ENCODE assay signal across 8 cellular contexts in the genomic region with DNA sequence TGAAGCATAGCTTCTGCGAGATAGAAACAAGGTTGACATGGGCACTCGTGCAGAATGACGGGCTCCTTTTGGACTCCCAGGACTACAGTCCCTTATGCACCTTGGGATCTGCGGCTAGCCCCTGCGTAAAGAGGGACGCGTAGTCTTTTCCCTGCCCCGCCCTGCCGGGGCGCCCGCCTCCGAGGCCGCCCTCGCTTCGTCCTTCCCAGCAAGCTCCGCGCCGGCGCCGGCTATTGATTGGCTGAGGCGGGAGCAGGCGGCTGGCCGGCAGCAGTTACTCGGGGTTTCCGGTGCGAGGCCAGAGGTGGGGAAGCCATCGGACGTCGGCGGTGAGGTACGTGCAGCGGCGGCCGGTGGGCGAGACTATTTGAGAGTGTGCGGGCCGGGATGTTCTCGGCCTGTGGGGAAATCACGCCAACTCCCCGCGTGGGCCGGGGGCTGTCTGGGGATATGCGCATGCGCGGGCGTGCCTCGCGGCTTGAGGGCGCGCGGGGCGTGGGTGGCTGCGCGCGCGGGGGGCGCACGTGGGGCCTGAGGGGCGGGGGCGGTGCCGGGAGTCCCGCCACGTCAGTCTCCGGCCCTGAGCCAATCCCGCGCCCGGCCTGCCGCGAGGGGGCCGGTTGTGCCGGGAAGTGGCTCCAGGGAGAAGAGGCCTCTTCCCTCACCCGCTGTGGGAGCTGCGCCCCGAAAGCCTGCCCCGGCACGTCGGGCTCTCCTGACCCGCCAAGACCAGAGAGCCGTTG. TPM values are rescaled to one million over a fixed set of nuclear protein-coding genes. Genes with fewer than 3 reads are reported as not detected.
A peak's percentile ranks its signal among the peaks of the same experiment; 100 is the strongest.
DNase-seq lines count a peak whose midpoint lies in the region; ATAC-seq and TF ChIP-seq lines count a peak whose summit lies in the region.

Gene TXLNA (plus strand): TSS at position 233 of the 743 bp plus-strand sequence. CDS start 671 bp downstream, outside the sequence.

- intact Hi-C loops in adrenal gland (cut with DNase I) = no loop called here
- intact Hi-C loops in heart right ventricle (cut with DNase I) = loop anchor here in 3 of 10 donors (2.0 to 10.0 kb wide), 3 partner anchors 33 to 72 kb away; partner anchors contain the start of gene KPNA6 (in 1 of the 3)
- intact Hi-C loops in prostate gland (cut with DNase I) = loop anchor here (5.0 kb wide), 1 partner anchor 63 kb away; no protein-coding TSS in a partner anchor

- DNase-seq in NCI-H1436 treated with DMSO at 0.1 percent for 48 hours (lab: John Stamatoyannopoulos, UW) = peak; percentile 35
- DNase-seq in T-helper 1 cell = peak; percentile 77 to 93 (median 83)
- DNase-seq in adrenal gland = peak; percentile 93 to 97 (median 95)
- DNase-seq in heart right ventricle = peak; percentile 94 to 96
- peak; percentile 90 for DNase-seq in prostate gland (ENCODE audit: low spot score)
- peak; percentile 94 for DNase-seq in ureter (ENCODE audit: low spot score)

- 0 to 1% (median 0%) methylated on average over 23 to 79 of the region's 79 CpGs for WGBS in adrenal gland, 4 donors
- 0 to 1% methylated on average over 79 of the region's 79 CpGs for WGBS in heart right ventricle, 2 donors
- under 1% methylated on average over 42 of the region's 79 CpGs for WGBS in prostate gland

- H3K9me3 ChIP-seq in adrenal gland (replicated peaks in 1 of 3) (no peaks in the 10 kb centered on the region), heart right ventricle (no peaks in the 10 kb centered on the region), prostate gland (no peaks in the 10 kb centered on the region)

- H3K27ac ChIP-seq in adrenal gland = peak within 1 kb of the TSS; percentile 65 to 98 (median 96)
- peak within 1 kb of the TSS; percentile 59 to 98 (median 96) for H3K27ac ChIP-seq in heart right ventricle
- H3K27ac ChIP-seq in prostate gland = peak within 1 kb of the TSS; percentile 87 to 89

- H3K4me3 ChIP-seq in GM12875 (ENCODE audit: low read depth, low read length) (peak within 1 kb of the TSS; percentile 87), adrenal gland (peak within 1 kb of the TSS in 3 of 4 donors; percentile 62 to 73 (median 66)), heart right ventricle (peak within 1 kb of the TSS; percentile 42 to 80 (median 75)), prostate gland (peak within 1 kb of the TSS; percentile 57 to 59)

- H3K36me3 ChIP-seq in adrenal gland (replicated peaks in 1 of 2) (peaks cover 0 to 30% of the 10 kb centered on the region in 2 donors), heart right ventricle (peaks cover 0 to 51% (median 9%) of the 10 kb centered on the region in 9 donors), prostate gland (no peaks in the 10 kb centered on the region)

- H3K4me1 ChIP-seq in adrenal gland (replicated peaks in 1 of 2) (peaks cover 21 to 46% of the 10 kb centered on the region in 2 donors), heart right ventricle (peaks cover 3 to 55% (median 33%) of the 10 kb centered on the region in 9 donors), prostate gland (replicated peaks) (no peaks in the 10 kb centered on the region)

- H3K27me3 ChIP-seq in adrenal gland (no peaks in the 10 kb centered on the region), heart right ventricle (no peaks in the 10 kb centered on the region), prostate gland (replicated peaks; ENCODE audit: insufficient read depth) (no peaks in the 10 kb centered on the region)

- no peak for TF ChIP-seq CTCF in GM12875 (IDR thresholded peaks at IDR 0.05; ENCODE audit: borderline replicate concordance, insufficient read depth, low read depth, low read length)
- peak in 3 of 6 experiments; percentile 15 to 27 (median 20) for TF ChIP-seq CTCF in adrenal gland (IDR thresholded peaks at IDR 0.05)
- TF ChIP-seq CTCF in heart right ventricle (IDR thresholded peaks at IDR 0.05) = peak in 4 of 9 donors; percentile 18 to 44 (median 34)
- peak in 2 of 4 experiments; percentile 7 to 16 for TF ChIP-seq CTCF in prostate gland (IDR thresholded peaks at IDR 0.05)

- peak; percentile 90 for ATAC-seq in HG02798 (IDR thresholded peaks at IDR 0.05; ENCODE audit: poor library complexity, unreplicated experiment)
- ATAC-seq in heart right ventricle = peak; percentile 94 to 97 (median 96)

- TF ChIP-seq POLR2A in adrenal gland (IDR thresholded peaks at IDR 0.05) (peak; percentile 64 to 67), prostate gland (IDR thresholded peaks at IDR 0.05) (peak; percentile 41)

RNA-seq across cellular contexts. Expression of gene TXLNA, which starts in this region (rescaled TPM):
- total RNA-seq in adrenal gland (10 to 100 TPM; 57.5 to 97.4 (median 68.3) TPM), heart right ventricle (10 to 100 TPM; 13.7 to 28.9 (median 17.3) TPM), prostate gland (10 to 100 TPM; 49.6 to 70.8 TPM), ureter (59.6 TPM)
- polyA plus RNA-seq in adrenal gland (10 to 100 TPM; 14.9 to 51.0 (median 25.7) TPM), heart right ventricle (10 to 100 TPM in 1 of 2 donors, 1 to 10 TPM in 1; 7.5 to 11.7 TPM)

Comparison
In these comparisons a context has a peak if more than half of its experiments do, and no peak if none do; other contexts are left out.
1. Peak in every context shown above with its lines: DNase-seq, ATAC-seq, H3K4me3 ChIP-seq and H3K27ac ChIP-seq.
2. DNase-seq: peak in every context shown above with its lines; median percentile 95 in adrenal gland; 95 in heart right ventricle; 94 in ureter; 90 in prostate gland; 83 in T-helper 1 cell; 35 in NCI-H1436 treated with DMSO at 0.1 percent for 48 hours.